In genomic region chr4:81675785-81676427, GRCh38 we compare ENCODE assay signal across 19 cellular contexts.
DNase-seq lines count a peak whose midpoint lies in the region; ATAC-seq and TF ChIP-seq lines count a peak whose summit lies in the region.
"Had no signal": no experiment of that assay in that cellular context is flagged by ENCODE, and none has a peak within 500 bp of the region (broad histone marks: within the 10 kb centered on the region; RNA-seq: fewer than 3 reads in every experiment).

No MANE protein-coding gene starts in this region.

- H3K4me1 Mint-ChIP-seq in WTC11: no peaks in the 10 kb centered on the region
- H3K4me1 Mint-ChIP-seq: B cell, IgD-negative memory B cell had no signal

- WGBS in lower leg skin, 2 donors: 42 to 63% methylated on average over 7 of the region's 7 CpGs

- no peaks in the 10 kb centered on the region for H3K27me3 ChIP-seq in left ventricle myocardium inferior (ENCODE audit: low read depth)
- H3K27me3 ChIP-seq in uterus: no peaks in the 10 kb centered on the region

- H3K27ac ChIP-seq in left ventricle myocardium inferior (replicated peaks) (no peak overlapping the region), uterus (peak overlapping the region; percentile 9 to 39)
- H3K27ac ChIP-seq: HL-60, SJSA1 had no signal

- TF ChIP-seq CTCF in left ventricle myocardium inferior (IDR thresholded peaks at IDR 0.05; ENCODE audit: borderline replicate concordance) (no peak), lower leg skin (IDR thresholded peaks at IDR 0.05) (no peak), uterus (IDR thresholded peaks at IDR 0.05) (no peak), WTC11 (IDR thresholded peaks at IDR 0.05) (no peak)

- ATAC-seq in Right ventricle myocardium superior (ENCODE audit: poor library complexity) (peak; percentile 60), sciatic nerve (peak; percentile 96), HG02678 (IDR thresholded peaks at IDR 0.05; ENCODE audit: unreplicated experiment) (no peak), WTC11 (no peak)

- no peaks in the 10 kb centered on the region for H3K27me3 Mint-ChIP-seq in WTC11 (ENCODE audit: low read depth)
- H3K27me3 Mint-ChIP-seq: B cell, IgD-negative memory B cell had no signal

- no peak for DNase-seq in Right ventricle myocardium superior
- DNase-seq in left ventricle myocardium inferior: no peak
- DNase-seq in lower leg skin (ENCODE audit: low spot score in 2 of 2): peak; percentile 18 to 79
- DNase-seq in sciatic nerve (ENCODE audit: low spot score): no peak
- DNase-seq in uterus: peak; percentile 55 to 61
- DNase-seq in HPDE6-E6E7 (ENCODE audit: extremely low spot score): no peak
- no peak for DNase-seq in WTC11 (ENCODE audit: low spot score)
- DNase-seq: 8988T, Caco-2, Karpas-422, NCI-H1417 treated with DMSO at 0.1 percent for 48 hours, NCI-H187 treated with DMSO at 0.1 percent for 48 hours, NCI-H226, NCI-H524 had no signal

- TF ChIP-seq POLR2A in lower leg skin (IDR thresholded peaks at IDR 0.05): no peak
- TF ChIP-seq POLR2A in uterus (IDR thresholded peaks at IDR 0.05): no peak

- CTCF ChIA-PET in WTC11 (lab: Charles Lee): interaction anchor here (1.4 kb wide), 1 partner anchor 205 kb away, joined by 4 read pairs; no protein-coding TSS in a partner anchor

- POLR2A ChIA-PET in WTC11 (lab: Charles Lee): no interaction called here

- no peaks in the 10 kb centered on the region for H3K36me3 Mint-ChIP-seq in WTC11
- H3K36me3 Mint-ChIP-seq: IgD-negative memory B cell had no signal

- H3K36me3 ChIP-seq in left ventricle myocardium inferior (no peaks in the 10 kb centered on the region), uterus (no peaks in the 10 kb centered on the region)
- H3K36me3 ChIP-seq: SJSA1 had no signal

- H3K9me3 ChIP-seq in left ventricle myocardium inferior (replicated peaks): no peaks in the 10 kb centered on the region
- no peaks in the 10 kb centered on the region for H3K9me3 ChIP-seq in uterus
- H3K9me3 ChIP-seq: Caco-2, SJSA1 had no signal

- H3K4me3 Mint-ChIP-seq in WTC11: no peak overlapping the region
- H3K4me3 Mint-ChIP-seq: B cell, IgD-negative memory B cell had no signal

- H3K27ac Mint-ChIP-seq in WTC11: no peak overlapping the region
- H3K27ac Mint-ChIP-seq: B cell, IgD-negative memory B cell had no signal

- H3K4me1 ChIP-seq in left ventricle myocardium inferior: no peaks in the 10 kb centered on the region
- H3K4me1 ChIP-seq in uterus: no peaks in the 10 kb centered on the region
- H3K4me1 ChIP-seq: Caco-2, SJSA1 had no signal

- H3K9me3 Mint-ChIP-seq in WTC11: no peaks in the 10 kb centered on the region
- H3K9me3 Mint-ChIP-seq: IgD-negative memory B cell had no signal

- no peak overlapping the region for H3K4me3 ChIP-seq in left ventricle myocardium inferior
- no peak overlapping the region for H3K4me3 ChIP-seq in lower leg skin (ENCODE audit: low read depth, poor library complexity, severe bottlenecking)
- H3K4me3 ChIP-seq in uterus: no peak overlapping the region
- H3K4me3 ChIP-seq: SJSA1 had no signal

- intact Hi-C loops in Right ventricle myocardium superior (cut with DNase I) (no loop called here), left ventricle myocardium inferior (cut with micrococcal nuclease) (no loop called here), lower leg skin (cut with DNase I; ENCODE audit: low total_unique reads) (no loop called here), sciatic nerve (cut with DNase I) (no loop called here), uterus (cut with DNase I; ENCODE audit: low total_unique reads) (no loop called here)

TF ChIP-seq in WTC11, 78 proteins besides CTCF, POLR2A, EP300 and RAD21:
- no peak for TF ChIP-seq FOXJ3 (CRISPR knock-in tag; IDR thresholded peaks at IDR 0.05; ENCODE audit: borderline replicate concordance)
- no peak for TF ChIP-seq NR2C2 (CRISPR knock-in tag; IDR thresholded peaks at IDR 0.05)
- no peak for TF ChIP-seq USF2 (CRISPR knock-in tag; IDR thresholded peaks at IDR 0.05)
- TF ChIP-seq, protein P1, sequence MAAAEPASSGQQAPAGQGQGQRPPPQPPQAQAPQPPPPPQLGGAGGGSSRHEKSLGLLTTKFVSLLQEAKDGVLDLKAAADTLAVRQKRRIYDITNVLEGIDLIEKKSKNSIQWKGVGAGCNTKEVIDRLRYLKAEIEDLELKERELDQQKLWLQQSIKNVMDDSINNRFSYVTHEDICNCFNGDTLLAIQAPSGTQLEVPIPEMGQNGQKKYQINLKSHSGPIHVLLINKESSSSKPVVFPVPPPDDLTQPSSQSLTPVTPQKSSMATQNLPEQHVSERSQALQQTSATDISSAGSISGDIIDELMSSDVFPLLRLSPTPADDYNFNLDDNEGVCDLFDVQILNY (CRISPR knock-in tag; IDR thresholded peaks at IDR 0.05): no peak
- no peak for TF ChIP-seq FOXK1 (CRISPR knock-in tag; IDR thresholded peaks at IDR 0.05)
- TF ChIP-seq, protein P2, sequence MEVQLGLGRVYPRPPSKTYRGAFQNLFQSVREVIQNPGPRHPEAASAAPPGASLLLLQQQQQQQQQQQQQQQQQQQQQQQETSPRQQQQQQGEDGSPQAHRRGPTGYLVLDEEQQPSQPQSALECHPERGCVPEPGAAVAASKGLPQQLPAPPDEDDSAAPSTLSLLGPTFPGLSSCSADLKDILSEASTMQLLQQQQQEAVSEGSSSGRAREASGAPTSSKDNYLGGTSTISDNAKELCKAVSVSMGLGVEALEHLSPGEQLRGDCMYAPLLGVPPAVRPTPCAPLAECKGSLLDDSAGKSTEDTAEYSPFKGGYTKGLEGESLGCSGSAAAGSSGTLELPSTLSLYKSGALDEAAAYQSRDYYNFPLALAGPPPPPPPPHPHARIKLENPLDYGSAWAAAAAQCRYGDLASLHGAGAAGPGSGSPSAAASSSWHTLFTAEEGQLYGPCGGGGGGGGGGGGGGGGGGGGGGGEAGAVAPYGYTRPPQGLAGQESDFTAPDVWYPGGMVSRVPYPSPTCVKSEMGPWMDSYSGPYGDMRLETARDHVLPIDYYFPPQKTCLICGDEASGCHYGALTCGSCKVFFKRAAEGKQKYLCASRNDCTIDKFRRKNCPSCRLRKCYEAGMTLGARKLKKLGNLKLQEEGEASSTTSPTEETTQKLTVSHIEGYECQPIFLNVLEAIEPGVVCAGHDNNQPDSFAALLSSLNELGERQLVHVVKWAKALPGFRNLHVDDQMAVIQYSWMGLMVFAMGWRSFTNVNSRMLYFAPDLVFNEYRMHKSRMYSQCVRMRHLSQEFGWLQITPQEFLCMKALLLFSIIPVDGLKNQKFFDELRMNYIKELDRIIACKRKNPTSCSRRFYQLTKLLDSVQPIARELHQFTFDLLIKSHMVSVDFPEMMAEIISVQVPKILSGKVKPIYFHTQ (CRISPR knock-in tag; IDR thresholded peaks at IDR 0.05): no peak
- no peak for TF ChIP-seq RELA (CRISPR knock-in tag; IDR thresholded peaks at IDR 0.05; ENCODE audit: borderline replicate concordance)
- no peak for TF ChIP-seq CBFB (CRISPR knock-in tag; IDR thresholded peaks at IDR 0.05; ENCODE audit: low read depth)
- TF ChIP-seq IRF2 (CRISPR knock-in tag; IDR thresholded peaks at IDR 0.05; ENCODE audit: borderline replicate concordance, low read depth): no peak

Comparison
In these comparisons a context has a peak if more than half of its experiments do, and no peak if none do; other contexts are left out.
1. ATAC-seq: peak in Right ventricle myocardium superior (single experiment) and sciatic nerve (single experiment); none in HG02678 (single experiment) and WTC11 (single experiment).
2. DNase-seq: peak in lower leg skin (2 of 2) and uterus (2 of 2); none in Right ventricle myocardium superior (single experiment), left ventricle myocardium inferior (single experiment), sciatic nerve (single experiment), HPDE6-E6E7 (single experiment) and WTC11 (single experiment).